In genomic region chr11:8232849-8233606, GRCh38 we compare ENCODE assay signal across 28 cellular contexts. TPM values are rescaled to one million over a fixed set of nuclear protein-coding genes. Genes with fewer than 3 reads are reported as not detected.
"Had no signal": no experiment of that assay in that cellular context is flagged by ENCODE, and none has a peak within 500 bp of the region (broad histone marks: within the 10 kb centered on the region; RNA-seq: fewer than 3 reads in every experiment).

No MANE protein-coding gene starts in this region.

- DNase-seq: activated B cell treated with CpG ODN at 0.5 μM for 24 hours; activated CD4-positive, alpha-beta T cell treated with anti-CD3 and anti-CD28 coated beads for 36 hours; activated CD4-positive, alpha-beta T cell treated with anti-CD3 and anti-CD28 coated beads, Interleukin-2, amount 50 U/mL, for 4 hours; activated CD8-positive, alpha-beta memory T cell treated with anti-CD3 and anti-CD28 coated beads, Interleukin-2, amount 50 U/mL, for 48 hours; activated naive CD4-positive, alpha-beta T cell; activated T-cell treated with anti-CD3 and anti-CD28 coated beads, Interleukin-2, amount 50 U/mL, for 4 hours; adrenal gland; brain microvascular endothelial cell; central memory CD4-positive, alpha-beta T cell; effector memory CD4-positive, alpha-beta T cell; immature natural killer cell; left lung; natural killer cell; ovary; stimulated activated CD4-positive, alpha-beta T cell treated with anti-CD3 and anti-CD28 coated beads, Interleukin-4, amount 100 ng/mL, for 24 hours; stimulated activated naive CD8-positive, alpha-beta T cell treated with anti-CD3 and anti-CD28 coated beads, Interleukin-15, Interleukin-2, amounts not matched to agents 100 U/mL and 50 U/mL, for 24 hours; T-helper 9 cell had no signal

- H3K4me1 ChIP-seq: ascending aorta, left lung, prostate gland, tibial nerve had no signal

- H3K4me3 ChIP-seq: adrenal gland, ascending aorta, esophagus muscularis mucosa, hepatocyte, left lung, ovary, prostate gland, tibial nerve had no signal

- H3K9me3 ChIP-seq: adrenal gland, ascending aorta, esophagus muscularis mucosa, left lung, ovary, prostate gland, tibial nerve had no signal

- ATAC-seq: activated CD4-positive, alpha-beta T cell treated with anti-CD3 and anti-CD28 coated beads for 36 hours; activated T-cell treated with anti-CD3 and anti-CD28 coated beads, Interleukin-2, amount 50 U/mL, for 4 hours; natural killer cell; stimulated activated naive CD8-positive, alpha-beta T cell treated with anti-CD3 and anti-CD28 coated beads, Interleukin-15, Interleukin-2, amounts not matched to agents 100 U/mL and 50 U/mL, for 24 hours had no signal

- H3K36me3 ChIP-seq: adrenal gland, ascending aorta, brain microvascular endothelial cell, esophagus muscularis mucosa, left lung, ovary, prostate gland, tibial nerve had no signal

- H3K27ac ChIP-seq: ascending aorta, brain microvascular endothelial cell, esophagus muscularis mucosa, hepatocyte, left lung, ovary, prostate gland, tibial nerve had no signal

- H3K27me3 ChIP-seq: adrenal gland, ascending aorta, brain microvascular endothelial cell, esophagus muscularis mucosa, hepatocyte, left lung, ovary, tibial nerve had no signal

RNA-seq across cellular contexts. Expression of gene LMO1, which starts 30.6 kb away (rescaled TPM):
- total RNA-seq: activated B cell treated with CpG ODN at 0.5 μM for 24 hours; activated CD4-positive, alpha-beta T cell treated with anti-CD3 and anti-CD28 coated beads for 36 hours; activated CD8-positive, alpha-beta memory T cell treated with anti-CD3 and anti-CD28 coated beads for 36 hours; activated T-cell treated with anti-CD3 and anti-CD28 coated beads, Interleukin-2, amount 50 U/mL, for 4 hours; activated T-helper 2 cell treated with anti-CD3 and anti-CD28 coated beads, Interferon-gamma antibody, Interleukin-2, Interleukin-4, amounts not matched to agents 10 μg/mL and 5 μg/mL and 100 μg/mL, durations not matched to agents 14 hours and 24 hours and 36 hours; ascending aorta; dermis microvascular lymphatic vessel endothelial cell; endothelial cell of umbilical vein; hepatocyte; left lung; lung microvascular endothelial cell; natural killer cell; prostate gland; T-helper 1 cell treated with Interleukin-12 subunit alpha and Interleukin-12 subunit beta and Interleukin-4 antibody, amounts not matched to agents 30 ng/mL and 1 ng/mL, for 36 hours; tibial nerve had no signal
- polyA plus RNA-seq: endothelial cell of umbilical vein, immature natural killer cell had no signal
